Comparison of ENCODE assay signal across 8 cellular contexts in the genomic region with DNA sequence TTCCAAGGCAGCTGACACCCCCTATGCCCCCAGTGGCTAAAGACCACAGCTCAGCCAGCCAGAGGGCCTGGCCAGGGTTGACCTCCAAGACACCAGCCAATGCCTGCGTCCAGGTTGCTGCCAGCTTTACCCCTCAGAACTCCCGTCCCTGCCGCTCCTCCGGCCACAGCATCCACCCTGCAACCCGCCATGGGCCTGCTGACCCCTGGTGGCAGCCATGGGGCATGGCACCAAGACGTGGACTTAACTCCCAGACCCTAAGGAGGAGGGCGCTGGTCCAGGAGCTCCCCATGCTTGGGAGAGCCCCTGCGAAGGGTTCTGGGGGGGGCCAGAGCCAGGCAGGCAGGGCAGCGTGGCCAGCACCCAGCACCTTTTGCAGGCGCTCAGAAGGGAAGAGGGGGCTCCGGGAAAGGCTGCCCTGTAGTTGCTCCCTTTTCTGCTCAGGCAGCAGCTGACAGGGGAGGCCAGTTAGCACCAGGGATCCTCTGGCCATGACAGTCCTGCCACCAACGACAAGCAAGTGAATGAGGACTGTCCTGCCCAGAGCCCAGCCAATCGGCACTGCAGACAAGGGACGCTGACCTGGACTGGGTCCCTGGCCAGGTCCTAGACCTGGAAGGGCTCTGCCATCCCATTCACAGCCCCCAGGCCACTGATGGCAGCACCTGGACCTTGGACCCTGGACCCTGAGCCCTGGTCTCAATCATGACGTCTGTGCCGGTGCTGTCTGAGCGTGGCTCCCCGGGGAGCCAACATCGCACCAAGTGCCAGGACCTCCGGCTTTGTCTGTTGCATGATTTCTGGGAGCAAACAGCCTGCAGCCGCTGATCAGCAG.
A peak's percentile ranks its signal among the peaks of the same experiment; 100 is the strongest.
DNase-seq lines count a peak whose midpoint lies in the region; ATAC-seq and TF ChIP-seq lines count a peak whose summit lies in the region.

No MANE protein-coding gene starts in this region.

- TF ChIP-seq POLR2A in adrenal gland (IDR thresholded peaks at IDR 0.05): no peak

- intact Hi-C loops in adrenal gland (cut with DNase I): loop anchor here (2.0 to 5.0 kb wide), 4 partner anchors 99 to 237 kb away; no protein-coding TSS in a partner anchor
- intact Hi-C loops in left ventricle myocardium superior (cut with micrococcal nuclease): loop anchor here (5.0 kb wide), 1 partner anchor 234 kb away; no protein-coding TSS in a partner anchor
- intact Hi-C loops in sciatic nerve (cut with DNase I): loop anchor here (5.0 to 10.0 kb wide), 2 partner anchors 119 to 241 kb away; no protein-coding TSS in a partner anchor

- TF ChIP-seq CTCF in Loucy (conservative IDR thresholded peaks at IDR 0.05; ENCODE audit: low read length) (peak; percentile 94), adrenal gland (IDR thresholded peaks at IDR 0.05) (peak; percentile 90 to 96 (median 95))

- H3K9ac ChIP-seq in Loucy (ENCODE audit: low read depth, low read length, poor library complexity, severe bottlenecking): no peak overlapping the region

- WGBS in adrenal gland, 4 donors: 30 to 48% (median 35%) methylated on average over 5 to 21 of the region's 21 CpGs

- H3K27ac ChIP-seq in adrenal gland: no peak overlapping the region

- ATAC-seq in GM18868 (IDR thresholded peaks at IDR 0.05; ENCODE audit: unreplicated experiment) (peak; percentile 63), left ventricle myocardium superior (peak; percentile 89), sciatic nerve (peak; percentile 84), GM21447 (IDR thresholded peaks at IDR 0.05; ENCODE audit: unreplicated experiment) (no peak)

- H4K20me1 ChIP-seq in Loucy (ENCODE audit: insufficient read depth, low read length, poor library complexity, severe bottlenecking): no peaks in the 10 kb centered on the region

- H3K27me3 ChIP-seq in Loucy (ENCODE audit: insufficient read depth, low read length, poor library complexity, severe bottlenecking) (no peaks in the 10 kb centered on the region), adrenal gland (peaks cover 12% of the 10 kb centered on the region)

- no peak overlapping the region for H2AFZ ChIP-seq in Loucy (ENCODE audit: low read length)

- peak; percentile 64 for DNase-seq in AG08396 (ENCODE audit: low spot score)
- peak; percentile 43 for DNase-seq in T follicular helper cell (ENCODE audit: low read depth)
- peak; percentile 57 to 86 (median 74) for DNase-seq in adrenal gland
- peak; percentile 68 for DNase-seq in left ventricle myocardium superior
- DNase-seq in sciatic nerve (ENCODE audit: low spot score): peak; percentile 83

- no peak overlapping the region for H3K4me3 ChIP-seq in Loucy (ENCODE audit: low read length, poor library complexity, severe bottlenecking)
- no peak overlapping the region for H3K4me3 ChIP-seq in adrenal gland

- H3K9me3 ChIP-seq in Loucy (ENCODE audit: insufficient read depth, low read depth, low read length): no peaks in the 10 kb centered on the region
- no peaks in the 10 kb centered on the region for H3K9me3 ChIP-seq in adrenal gland (replicated peaks in 1 of 3)

- H3F3A ChIP-seq in Loucy (ENCODE audit: low read depth): no peaks in the 10 kb centered on the region

- H3K79me2 ChIP-seq in Loucy (ENCODE audit: insufficient read depth, low read length): no peaks in the 10 kb centered on the region

- no peak overlapping the region for H3K4me2 ChIP-seq in Loucy (ENCODE audit: low read depth, low read length, poor library complexity, severe bottlenecking)

- H3K4me1 ChIP-seq in Loucy (ENCODE audit: insufficient read depth, low read length, poor library complexity, severe bottlenecking) (peaks cover 13% of the 10 kb centered on the region), adrenal gland (replicated peaks in 1 of 2) (no peaks in the 10 kb centered on the region)

- H3K36me3 ChIP-seq in Loucy (ENCODE audit: insufficient read depth, low read length) (no peaks in the 10 kb centered on the region), adrenal gland (replicated peaks in 1 of 2) (no peaks in the 10 kb centered on the region)

- H3K9me2 ChIP-seq in Loucy (replicated peaks; ENCODE audit: low read depth, low read length): no peaks in the 10 kb centered on the region
